18 cellular contexts compared by ENCODE assay signal in the genomic region with DNA sequence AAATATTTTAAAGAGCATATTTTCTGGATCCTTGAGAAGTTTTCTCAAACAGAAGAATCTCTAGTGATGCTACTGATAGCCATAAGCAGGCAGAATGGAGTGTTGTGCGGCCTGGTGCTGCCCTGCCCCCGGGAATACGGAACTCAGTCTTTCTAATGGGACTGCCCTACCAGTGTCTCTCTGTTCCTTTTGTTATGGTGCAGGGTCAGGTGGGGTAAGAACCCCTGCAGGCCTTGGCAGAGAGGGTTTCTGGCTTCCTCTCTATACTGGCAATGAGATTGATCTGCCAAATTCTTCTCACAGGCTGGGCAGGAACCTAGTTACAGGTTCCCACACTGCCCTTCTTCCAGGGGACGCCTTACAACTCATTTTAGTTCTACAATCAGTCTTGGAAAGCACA. TPM values are rescaled to one million over a fixed set of nuclear protein-coding genes. Genes with fewer than 3 reads are reported as not detected.
DNase-seq lines count a peak whose midpoint lies in the region; ATAC-seq, FAIRE-seq and TF ChIP-seq lines count a peak whose summit lies in the region.
"Had no signal": no experiment of that assay in that cellular context is flagged by ENCODE, and none has a peak within 500 bp of the region (broad histone marks: within the 10 kb centered on the region; RNA-seq: fewer than 3 reads in every experiment).

No MANE protein-coding gene starts in this region.

- intact Hi-C loops in HepG2 (cut with micrococcal nuclease; ENCODE audit: unreplicated experiment) (no loop called here), right lobe of liver (cut with DNase I) (no loop called here), left cardiac atrium (cut with DNase I) (no loop called here)
- intact Hi-C loops in CD4-positive, alpha-beta T cell (cut with DNase I, micrococcal nuclease): no loop called here

- H4K5ac ChIP-seq in H1 (ENCODE audit: insufficient read length, low read depth, low read length): no peak overlapping the region

- H3K27ac Mint-ChIP-seq in neural progenitor cell: no peak overlapping the region
- no peak overlapping the region for H3K27ac Mint-ChIP-seq in CD4-positive, alpha-beta T cell

- no peak for TF ChIP-seq POLR2A in HepG2 (IDR thresholded peaks at IDR 0.05; ENCODE audit: insufficient read depth in 1 of 2, low read depth in 2 of 2, low read length in 2 of 2)
- TF ChIP-seq POLR2A in right lobe of liver (IDR thresholded peaks at IDR 0.05): no peak
- no peak for TF ChIP-seq POLR2A in H1 (IDR thresholded peaks at IDR 0.05; ENCODE audit: control extremely low read depth in 1 of 2, low read depth in 2 of 2, low read length in 2 of 2)

- DNase-seq in HepG2 (ENCODE audit: low spot score) (no peak), right lobe of liver (no peak), H1 (ENCODE audit: low read depth in 1 of 2, low spot score in 2 of 2) (no peak), neural progenitor cell (ENCODE audit: low spot score) (no peak), left cardiac atrium (no peak), GOT3 (lab: John Stamatoyannopoulos, UW) (no peak)
- no peak for DNase-seq in CD4-positive, alpha-beta T cell
- DNase-seq: 8988T; AML-193; CD4-positive, alpha-beta memory T cell; DMS153; DMS79 treated with DMSO at 0.1 percent for 48 hours; EL; GDM1 had no signal

- TF ChIP-seq CTCF in HepG2 (CRISPR knock-in tag; IDR thresholded peaks at IDR 0.05) (no peak), right lobe of liver (IDR thresholded peaks at IDR 0.05) (no peak), H1 (IDR thresholded peaks at IDR 0.05; ENCODE audit: control extremely low read depth in 1 of 3, insufficient read depth in 1 of 3, low read depth in 1 of 3, low read length in 3 of 3) (no peak), neural progenitor cell (IDR thresholded peaks at IDR 0.05) (no peak)
- no peak for TF ChIP-seq CTCF in CD4-positive, alpha-beta T cell (IDR thresholded peaks at IDR 0.05)

- H3K9me3 ChIP-seq in HepG2 (ENCODE audit: low read length) (no peaks in the 10 kb centered on the region), right lobe of liver (no peaks in the 10 kb centered on the region), H1 (ENCODE audit: insufficient read depth in 2 of 2, low read depth in 1 of 2, low read length in 1 of 2) (no peaks in the 10 kb centered on the region), neural progenitor cell (ENCODE audit: low read depth) (no peaks in the 10 kb centered on the region)
- H3K9me3 ChIP-seq in CD4-positive, alpha-beta T cell (ENCODE audit: control insufficient read depth, low read length): no peaks in the 10 kb centered on the region
- H3K9me3 ChIP-seq: BLaER1 treated with 17β-estradiol and CSF1 and Interleukin-3, amounts not matched to agents 10 nM and 100 nM; HAP-1 had no signal

- H3K18ac ChIP-seq in H1 (ENCODE audit: extremely low read depth, low read length): no peak overlapping the region; the same call in 1 of the 2 replicates

- no peaks in the 10 kb centered on the region for H3K36me3 Mint-ChIP-seq in neural progenitor cell
- H3K36me3 Mint-ChIP-seq in CD4-positive, alpha-beta T cell (ENCODE audit: low read depth): no peaks in the 10 kb centered on the region
- H3K36me3 Mint-ChIP-seq: CD4-positive, alpha-beta memory T cell had no signal

- H2BK120ac ChIP-seq in H1 (replicated peaks; ENCODE audit: low read depth, low read length): no peak overlapping the region

- H4K20me1 ChIP-seq in HepG2 (ENCODE audit: insufficient read depth, low read length) (no peaks in the 10 kb centered on the region), H1 (replicated peaks in 1 of 2; ENCODE audit: control insufficient read depth in 1 of 2, insufficient read depth in 2 of 2, low read length in 2 of 2) (no peaks in the 10 kb centered on the region), neural progenitor cell (ENCODE audit: low read depth) (no peaks in the 10 kb centered on the region)
- H4K20me1 ChIP-seq: BLaER1 treated with 17β-estradiol and CSF1 and Interleukin-3, amounts not matched to agents 10 nM and 100 nM had no signal

- no peak overlapping the region for H3K4ac ChIP-seq in H1 (replicated peaks; ENCODE audit: insufficient read length, low read depth, low read length)

- no peak for FAIRE-seq in HepG2 (lab: Jason Lieb, UNC)
- FAIRE-seq in H1 (lab: Jason Lieb, UNC): no peak
- FAIRE-seq: D721Med had no signal

- TF ChIP-seq EP300 in HepG2 (IDR thresholded peaks at IDR 0.05; ENCODE audit: low read depth in 2 of 2, low read length in 2 of 2): no peak
- no peak for TF ChIP-seq EP300 in HepG2 (CRISPR knock-in tag; IDR thresholded peaks at IDR 0.05; ENCODE audit: borderline replicate concordance)
- TF ChIP-seq EP300 in H1 (IDR thresholded peaks at IDR 0.05; ENCODE audit: borderline replicate concordance in 1 of 2, low read depth in 2 of 2, low read length in 2 of 2): no peak

- H2BK15ac ChIP-seq in H1 (ENCODE audit: low read length): no peak overlapping the region

- no TSS peak for BruUV-seq in HepG2 (replicated peaks; lab: Mats Ljungman, UMichigan)

- H3K9ac ChIP-seq in HepG2 (ENCODE audit: insufficient read depth, low read depth, low read length): no peak overlapping the region
- H3K9ac ChIP-seq in H1 (replicated peaks in 1 of 4; ENCODE audit: extremely low read depth in 1 of 4, low read depth in 3 of 4, low read length in 3 of 4): no peak overlapping the region
- H3K9ac ChIP-seq in neural progenitor cell: no peak overlapping the region
- H3K9ac ChIP-seq: BLaER1 treated with 17β-estradiol and CSF1 and Interleukin-3, amounts not matched to agents 10 nM and 100 nM had no signal

- H2BK5ac ChIP-seq in H1 (ENCODE audit: low read depth, low read length): no peak overlapping the region

- H2AK5ac ChIP-seq in H1 (ENCODE audit: low read depth, low read length): no peak overlapping the region

- 31% methylated on average over 4 of the region's 4 CpGs for WGBS in HepG2 (ENCODE audit: low lambda C conversion rate)
- WGBS in right lobe of liver (ENCODE audit: insufficient coverage, low coverage, low lambda C conversion rate, missing lambda C conversion rate): 100% methylated on average over 1 of the region's 4 CpGs
- WGBS in H1 (ENCODE audit: extremely low coverage in 1 of 2, insufficient coverage in 1 of 2, insufficient read length in 1 of 2, insufficient replicate concordance in 2 of 2, low coverage in 1 of 2, low lambda C conversion rate in 2 of 2, missing lambda C conversion rate in 1 of 2), 2 experiments: 82% methylated on average over 4 of the region's 4 CpGs; no CpG with 5 or more reads in 1 of the 2 experiments

- no peaks in the 10 kb centered on the region for H3K79me1 ChIP-seq in H1 (ENCODE audit: low read depth, low read length)

- H3K27ac ChIP-seq in HepG2 (ENCODE audit: extremely low read length, insufficient read depth, low read length): no peak overlapping the region
- H3K27ac ChIP-seq in right lobe of liver: no peak overlapping the region
- no peak overlapping the region for H3K27ac ChIP-seq in H1 (ENCODE audit: low read depth, low read length)
- H3K27ac ChIP-seq in neural progenitor cell: no peak overlapping the region
- no peak overlapping the region for H3K27ac ChIP-seq in CD4-positive, alpha-beta T cell (ENCODE audit: low read depth, low read length)
- H3K27ac ChIP-seq: BLaER1 treated with 17β-estradiol and CSF1 and Interleukin-3, amounts not matched to agents 10 nM and 100 nM had no signal

- no peaks in the 10 kb centered on the region for H3F3A ChIP-seq in neural progenitor cell (ENCODE audit: low read depth)

- H2BK12ac ChIP-seq in H1 (ENCODE audit: low read depth, low read length): no peak overlapping the region

- no peak overlapping the region for H2BK20ac ChIP-seq in H1 (ENCODE audit: low read length)

- no peak overlapping the region for H3K4me3 ChIP-seq in HepG2 (replicated peaks in 1 of 3; ENCODE audit: insufficient read depth in 1 of 3, low read depth in 2 of 3, low read length in 3 of 3)
- H3K4me3 ChIP-seq in right lobe of liver: no peak overlapping the region
- H3K4me3 ChIP-seq in H1 (ENCODE audit: extremely low read depth in 1 of 4, insufficient read depth in 2 of 4, low read depth in 3 of 4, low read length in 4 of 4): no peak overlapping the region
- H3K4me3 ChIP-seq in neural progenitor cell: no peak overlapping the region
- H3K4me3 ChIP-seq: BLaER1 treated with 17β-estradiol and CSF1 and Interleukin-3, amounts not matched to agents 10 nM and 100 nM; HAP-1 had no signal

- in situ Hi-C loops in HepG2 (cut with HindIII; ENCODE audit: extremely low pct_ligation_motif_present, low pct_unique_long_range_greater_than_20kb): no loop called here

- peaks cover 2% of the 10 kb centered on the region for H3K9me3 Mint-ChIP-seq in neural progenitor cell
- H3K9me3 Mint-ChIP-seq in CD4-positive, alpha-beta T cell: no peaks in the 10 kb centered on the region
- H3K9me3 Mint-ChIP-seq: CD4-positive, alpha-beta memory T cell had no signal

- H3K27me3 Mint-ChIP-seq in neural progenitor cell (ENCODE audit: insufficient read depth, low read depth): peaks cover 5% of the 10 kb centered on the region
- no peaks in the 10 kb centered on the region for H3K27me3 Mint-ChIP-seq in CD4-positive, alpha-beta T cell

- TF ChIP-seq RAD21 in HepG2 (CRISPR knock-in tag; IDR thresholded peaks at IDR 0.05) (no peak), H1 (IDR thresholded peaks at IDR 0.05 in 1 of 2, conservative IDR thresholded peaks at IDR 0.05 in 1 of 2; ENCODE audit: low read depth in 2 of 2, low read length in 2 of 2) (no peak)

- H3K4me2 ChIP-seq in HepG2 (ENCODE audit: low read depth, low read length): no peak overlapping the region; the same call in 1 of the 2 replicates
- H3K4me2 ChIP-seq in H1 (ENCODE audit: insufficient read depth in 1 of 2, low read depth in 2 of 2, low read length in 2 of 2): no peak overlapping the region
- no peak overlapping the region for H3K4me2 ChIP-seq in neural progenitor cell
- H3K4me2 ChIP-seq: BLaER1 treated with 17β-estradiol and CSF1 and Interleukin-3, amounts not matched to agents 10 nM and 100 nM had no signal

- CTCF ChIA-PET in HepG2 (lab: Yijun Ruan, JAX; ENCODE audit: low intra/inter-chr PET ratio, low total read pairs) (no interaction called here), H1 (lab: Charles Lee; ENCODE audit: partially characterized antibody) (interaction anchor here (1.0 to 1.7 kb wide), 3 partner anchors 9 to 279 kb away, joined by 3 to 16 read pairs (median 4); no protein-coding TSS in a partner anchor)
- CTCF ChIA-PET in CD4-positive, alpha-beta T cell (lab: Charles Lee): no interaction called here

- no peak overlapping the region for H3K14ac ChIP-seq in H1 (ENCODE audit: insufficient read length)

- no peak overlapping the region for H2AFZ ChIP-seq in HepG2 (ENCODE audit: low read length)
- H2AFZ ChIP-seq in H1 (ENCODE audit: low read length): peak overlapping the region; percentile 85; the same call in 1 of the 2 replicates
- peak overlapping the region; percentile 45 for H2AFZ ChIP-seq in neural progenitor cell (replicated peaks)

- H3K27me3 ChIP-seq in HepG2 (ENCODE audit: control insufficient read depth in 1 of 2, insufficient read depth in 2 of 2, low read length in 2 of 2) (peaks cover 0 to 12% of the 10 kb centered on the region in 2 experiments; a peak in 1 of 5 replicates), right lobe of liver (no peaks in the 10 kb centered on the region), H1 (replicated peaks in 1 of 4; ENCODE audit: control insufficient read depth in 3 of 4, extremely low read depth in 1 of 4, insufficient read depth in 3 of 4, low read length in 3 of 4) (no peaks in the 10 kb centered on the region), neural progenitor cell (peaks cover 7% of the 10 kb centered on the region)
- peaks cover 3% of the 10 kb centered on the region for H3K27me3 ChIP-seq in CD4-positive, alpha-beta T cell (ENCODE audit: control insufficient read depth, insufficient read depth, low read length)
- H3K27me3 ChIP-seq: BLaER1 treated with 17β-estradiol and CSF1 and Interleukin-3, amounts not matched to agents 10 nM and 100 nM had no signal

- no peaks in the 10 kb centered on the region for H3K4me1 Mint-ChIP-seq in neural progenitor cell
- no peaks in the 10 kb centered on the region for H3K4me1 Mint-ChIP-seq in CD4-positive, alpha-beta T cell (ENCODE audit: low read depth)
- H3K4me1 Mint-ChIP-seq: CD4-positive, alpha-beta memory T cell had no signal

- POLR2A ChIA-PET in HepG2 (lab: Yijun Ruan, JAX) (no interaction called here), H1 (lab: Charles Lee; ENCODE audit: partially characterized antibody) (no interaction called here)
- POLR2A ChIA-PET in CD4-positive, alpha-beta T cell (lab: Charles Lee): no interaction called here

- no peaks in the 10 kb centered on the region for H3K36me3 ChIP-seq in HepG2 (replicated peaks in 1 of 2; ENCODE audit: control insufficient read depth in 1 of 2, insufficient read depth in 2 of 2, low read length in 2 of 2)
- H3K36me3 ChIP-seq in right lobe of liver: no peaks in the 10 kb centered on the region
- H3K36me3 ChIP-seq in H1 (ENCODE audit: control insufficient read depth in 2 of 4, insufficient read depth in 4 of 4, low read length in 3 of 4): no peaks in the 10 kb centered on the region
- no peaks in the 10 kb centered on the region for H3K36me3 ChIP-seq in neural progenitor cell
- H3K36me3 ChIP-seq: BLaER1 treated with 17β-estradiol and CSF1 and Interleukin-3, amounts not matched to agents 10 nM and 100 nM; HAP-1 had no signal

- peak; percentile 40 for ATAC-seq in HepG2
- ATAC-seq in right lobe of liver: no peak
- ATAC-seq in left cardiac atrium: no peak
- ATAC-seq in CD4-positive, alpha-beta T cell (ENCODE audit: poor library complexity): no peak

- no peak overlapping the region for H3K23ac ChIP-seq in H1 (ENCODE audit: insufficient read length)

- peaks cover 11% of the 10 kb centered on the region for H3K4me1 ChIP-seq in HepG2 (ENCODE audit: insufficient read depth, low read length)
- no peaks in the 10 kb centered on the region for H3K4me1 ChIP-seq in right lobe of liver
- no peaks in the 10 kb centered on the region; a peak in 1 of 7 replicates for H3K4me1 ChIP-seq in H1 (replicated peaks in 1 of 4; ENCODE audit: control insufficient read depth in 3 of 4, insufficient read depth in 4 of 4, low read length in 3 of 4)
- H3K4me1 ChIP-seq in neural progenitor cell: no peaks in the 10 kb centered on the region
- H3K4me1 ChIP-seq: HAP-1 had no signal

- no peaks in the 10 kb centered on the region for H3K79me2 ChIP-seq in HepG2 (ENCODE audit: insufficient read depth, low read length)
- H3K79me2 ChIP-seq in H1 (ENCODE audit: control insufficient read depth in 1 of 2, insufficient read depth in 2 of 2, low read length in 2 of 2): no peaks in the 10 kb centered on the region
- H3K79me2 ChIP-seq in neural progenitor cell (ENCODE audit: low read depth): no peaks in the 10 kb centered on the region

- H3K4me3 Mint-ChIP-seq in neural progenitor cell: no peak overlapping the region
- no peak overlapping the region for H3K4me3 Mint-ChIP-seq in CD4-positive, alpha-beta T cell
- H3K4me3 Mint-ChIP-seq: CD4-positive, alpha-beta memory T cell had no signal

- peak overlapping the region; percentile 53; the same call in 1 of the 2 replicates for H4K8ac ChIP-seq in H1 (ENCODE audit: extremely low read depth, insufficient read depth, low read length)

- no peak overlapping the region for H4K91ac ChIP-seq in H1 (replicated peaks; ENCODE audit: insufficient read length, low read length)

- H3K56ac ChIP-seq in H1 (replicated peaks; ENCODE audit: insufficient read length, low read depth, low read length): no peak overlapping the region

- H3K23me2 ChIP-seq in H1 (ENCODE audit: low read depth, low read length): no peaks in the 10 kb centered on the region; the same call in 1 of the 2 replicates

RNA-seq across cellular contexts. Expression of a gene that starts 2.6 kb away (rescaled TPM):
- not detected in 2 replicates for total RNA-seq in HepG2 (2016; rRNA removed; fragmentation: Illumina TruSeq; extraction: Trizol)
- total RNA-seq in HepG2 (2016; cell fraction: cytosol; rRNA removed; fragmentation: Illumina TruSeq; extraction: Trizol; ENCODE audit: low read depth): not detected in 2 replicates
- total RNA-seq in HepG2 (2016; cell fraction: insoluble cytoplasmic fraction; rRNA removed; fragmentation: Illumina TruSeq; extraction: Trizol): not detected in 2 replicates
- total RNA-seq in HepG2 (2016; cell fraction: membrane; rRNA removed; fragmentation: Illumina TruSeq; extraction: Trizol): not detected in 2 replicates
- not detected in 2 replicates for total RNA-seq in HepG2 (2016; cell fraction: nucleus; rRNA removed; fragmentation: Illumina TruSeq; extraction: Trizol)
- polyA plus RNA-seq in HepG2 (2011; rRNA removed): not detected in 2 replicates
- not detected in 2 replicates for polyA plus RNA-seq in HepG2 (2011; cell fraction: cytosol; rRNA removed)
- polyA plus RNA-seq in HepG2 (2011; cell fraction: nucleus; rRNA removed): not detected in 2 replicates
- not detected in 2 replicates for polyA plus RNA-seq in HepG2 (2012)
- not detected in 2 replicates for polyA plus RNA-seq in HepG2 (2016; cell fraction: cytosol; fragmentation: Illumina TruSeq; extraction: Trizol; ENCODE audit: low read depth)
- polyA plus RNA-seq in HepG2 (2016; cell fraction: insoluble cytoplasmic fraction; fragmentation: Illumina TruSeq; extraction: Trizol; ENCODE audit: low read depth): not detected in 2 replicates
- polyA plus RNA-seq in HepG2 (2016; cell fraction: membrane; fragmentation: Illumina TruSeq; extraction: Trizol; ENCODE audit: low read depth): not detected in 2 replicates
- not detected in 2 replicates for polyA plus RNA-seq in HepG2 (2016; cell fraction: nucleus; fragmentation: Illumina TruSeq; extraction: Trizol; ENCODE audit: insufficient read depth, low read depth)
- polyA minus RNA-seq in HepG2 (2011; rRNA and poly(A)+ RNA removed; ENCODE audit: low replicate concordance): not detected in 2 replicates
- polyA minus RNA-seq in HepG2 (2011; cell fraction: cytosol; rRNA and poly(A)+ RNA removed): not detected in 2 replicates
- polyA minus RNA-seq in HepG2 (2011; cell fraction: nucleus; rRNA and poly(A)+ RNA removed): not detected in 2 replicates
- not detected for total RNA-seq in right lobe of liver
- total RNA-seq in H1 (2021; fragmentation: NEBNext Ultra II Directional; extraction: Animal tissue kit (Norgen Biotek cat#: 25700)): not detected in 2 replicates
- polyA plus RNA-seq in H1 (2011; rRNA removed): not detected in 2 replicates
- not detected for polyA plus RNA-seq in H1 (2011; cell fraction: cytosol; rRNA removed)
- polyA plus RNA-seq in H1 (2011; cell fraction: nucleus; rRNA removed): not detected
- not detected in 4 replicates for polyA plus RNA-seq in H1 (2012, experiment 1 of 2)
- polyA plus RNA-seq in H1 (2012, experiment 2 of 2): not detected
- not detected for polyA plus RNA-seq in H1 (2013, experiment 1 of 2)
- polyA plus RNA-seq in H1 (2013, experiment 2 of 2): not detected
- polyA minus RNA-seq in H1 (2011; rRNA and poly(A)+ RNA removed): not detected in 2 replicates
- polyA minus RNA-seq in H1 (2011; cell fraction: cytosol; rRNA and poly(A)+ RNA removed): not detected
- polyA minus RNA-seq in H1 (2011; cell fraction: nucleus; rRNA and poly(A)+ RNA removed): not detected
- not detected in 2 replicates for total RNA-seq in neural progenitor cell (ENCODE audit: low replicate concordance)
- not detected for total RNA-seq in left cardiac atrium
- not detected for total RNA-seq in CD4-positive, alpha-beta T cell
- total RNA-seq: CD4-positive, alpha-beta memory T cell; HT1080 had no signal
- polyA plus RNA-seq: CD4-positive, alpha-beta memory T cell had no signal

RNA-seq across cellular contexts. Expression of a gene that starts 16.0 kb away (rescaled TPM):
- total RNA-seq in HepG2 (2016; rRNA removed; fragmentation: Illumina TruSeq; extraction: Trizol) (23.4 and 40.1 TPM in 2 replicates), right lobe of liver (10 to 100 TPM; 14.1 to 27.7 (median 17.9) TPM), neural progenitor cell (ENCODE audit: low replicate concordance) (34.6 and 48.2 TPM in 2 replicates), left cardiac atrium (10 to 100 TPM; 26.7 to 30.2 TPM)
- 2.6 and 2.9 TPM in 2 replicates for total RNA-seq in HepG2 (2016; cell fraction: cytosol; rRNA removed; fragmentation: Illumina TruSeq; extraction: Trizol; ENCODE audit: low read depth)
- 23.3 and 37.9 TPM in 2 replicates for total RNA-seq in HepG2 (2016; cell fraction: insoluble cytoplasmic fraction; rRNA removed; fragmentation: Illumina TruSeq; extraction: Trizol)
- total RNA-seq in HepG2 (2016; cell fraction: membrane; rRNA removed; fragmentation: Illumina TruSeq; extraction: Trizol): 6.3 and 8.5 TPM in 2 replicates
- 33.7 and 36.5 TPM in 2 replicates for total RNA-seq in HepG2 (2016; cell fraction: nucleus; rRNA removed; fragmentation: Illumina TruSeq; extraction: Trizol)
- polyA plus RNA-seq in HepG2 (2011; rRNA removed) (13.6 and 19.2 TPM in 2 replicates), H1 (2011; rRNA removed) (6.4 and 10.1 TPM in 2 replicates)
- polyA plus RNA-seq in HepG2 (2011; cell fraction: cytosol; rRNA removed): 7.1 and 10.6 TPM in 2 replicates
- 24.8 and 26.5 TPM in 2 replicates for polyA plus RNA-seq in HepG2 (2011; cell fraction: nucleus; rRNA removed)
- 20.6 and 27.9 TPM in 2 replicates for polyA plus RNA-seq in HepG2 (2012)
- 0.74 and 1.1 TPM in 2 replicates for polyA plus RNA-seq in HepG2 (2016; cell fraction: cytosol; fragmentation: Illumina TruSeq; extraction: Trizol; ENCODE audit: low read depth)
- 28.7 and 29.8 TPM in 2 replicates for polyA plus RNA-seq in HepG2 (2016; cell fraction: insoluble cytoplasmic fraction; fragmentation: Illumina TruSeq; extraction: Trizol; ENCODE audit: low read depth)
- polyA plus RNA-seq in HepG2 (2016; cell fraction: membrane; fragmentation: Illumina TruSeq; extraction: Trizol; ENCODE audit: low read depth): 1.5 and 3.2 TPM in 2 replicates
- polyA plus RNA-seq in HepG2 (2016; cell fraction: nucleus; fragmentation: Illumina TruSeq; extraction: Trizol; ENCODE audit: insufficient read depth, low read depth): 26.8 and 32.5 TPM in 2 replicates
- 12.0 and 21.4 TPM in 2 replicates for polyA minus RNA-seq in HepG2 (2011; rRNA and poly(A)+ RNA removed; ENCODE audit: low replicate concordance)
- polyA minus RNA-seq in HepG2 (2011; cell fraction: cytosol; rRNA and poly(A)+ RNA removed): 16.4 and 16.9 TPM in 2 replicates
- 69.9 and 76.1 TPM in 2 replicates for polyA minus RNA-seq in HepG2 (2011; cell fraction: nucleus; rRNA and poly(A)+ RNA removed)
- total RNA-seq in H1 (2021; fragmentation: NEBNext Ultra II Directional; extraction: Animal tissue kit (Norgen Biotek cat#: 25700)): 39.4 and 40.8 TPM in 2 replicates
- polyA plus RNA-seq in H1 (2011; cell fraction: cytosol; rRNA removed): 13.2 TPM
- 10.5 TPM for polyA plus RNA-seq in H1 (2011; cell fraction: nucleus; rRNA removed)
- polyA plus RNA-seq in H1 (2012, experiment 1 of 2): 21.4 to 30.0 TPM (median 26.5 TPM) in 4 replicates
- polyA plus RNA-seq in H1 (2012, experiment 2 of 2): 1.1 TPM
- 29.0 TPM for polyA plus RNA-seq in H1 (2013, experiment 1 of 2)
- 28.1 TPM for polyA plus RNA-seq in H1 (2013, experiment 2 of 2)
- polyA minus RNA-seq in H1 (2011; rRNA and poly(A)+ RNA removed): 29.8 and 30.5 TPM in 2 replicates
- polyA minus RNA-seq in H1 (2011; cell fraction: cytosol; rRNA and poly(A)+ RNA removed): 20.6 TPM
- 37.9 TPM for polyA minus RNA-seq in H1 (2011; cell fraction: nucleus; rRNA and poly(A)+ RNA removed)
- 10 to 100 TPM; 12.7 to 13.4 TPM for total RNA-seq in CD4-positive, alpha-beta T cell

RNA-seq across cellular contexts. Expression of a gene that starts 50.2 kb away (rescaled TPM):
- total RNA-seq in HepG2 (2016; rRNA removed; fragmentation: Illumina TruSeq; extraction: Trizol) (5.8 and 8.8 TPM in 2 replicates), right lobe of liver (10 to 100 TPM; 23.9 to 38.3 (median 30.2) TPM), neural progenitor cell (ENCODE audit: low replicate concordance) (3.7 and 7.1 TPM in 2 replicates), left cardiac atrium (10 to 100 TPM; 11.8 to 21.4 TPM)
- 1.2 and 1.9 TPM in 2 replicates for total RNA-seq in HepG2 (2016; cell fraction: cytosol; rRNA removed; fragmentation: Illumina TruSeq; extraction: Trizol; ENCODE audit: low read depth)
- 4.4 and 10.1 TPM in 2 replicates for total RNA-seq in HepG2 (2016; cell fraction: insoluble cytoplasmic fraction; rRNA removed; fragmentation: Illumina TruSeq; extraction: Trizol)
- total RNA-seq in HepG2 (2016; cell fraction: membrane; rRNA removed; fragmentation: Illumina TruSeq; extraction: Trizol): 2.5 and 3.3 TPM in 2 replicates
- total RNA-seq in HepG2 (2016; cell fraction: nucleus; rRNA removed; fragmentation: Illumina TruSeq; extraction: Trizol): 14.5 and 19.2 TPM in 2 replicates
- polyA plus RNA-seq in HepG2 (2011; rRNA removed) (4.1 and 4.4 TPM in 2 replicates), H1 (2011; rRNA removed) (2.9 and 4.0 TPM in 2 replicates)
- 4.7 and 4.8 TPM in 2 replicates for polyA plus RNA-seq in HepG2 (2011; cell fraction: cytosol; rRNA removed)
- polyA plus RNA-seq in HepG2 (2011; cell fraction: nucleus; rRNA removed): 10.1 and 10.8 TPM in 2 replicates
- 3.4 and 4.0 TPM in 2 replicates for polyA plus RNA-seq in HepG2 (2012)
- polyA plus RNA-seq in HepG2 (2016; cell fraction: cytosol; fragmentation: Illumina TruSeq; extraction: Trizol; ENCODE audit: low read depth): 0.75 and 0.77 TPM in 2 replicates
- polyA plus RNA-seq in HepG2 (2016; cell fraction: insoluble cytoplasmic fraction; fragmentation: Illumina TruSeq; extraction: Trizol; ENCODE audit: low read depth): 5.3 and 6.8 TPM in 2 replicates
- polyA plus RNA-seq in HepG2 (2016; cell fraction: membrane; fragmentation: Illumina TruSeq; extraction: Trizol; ENCODE audit: low read depth): 0.80 and 1.4 TPM in 2 replicates
- polyA plus RNA-seq in HepG2 (2016; cell fraction: nucleus; fragmentation: Illumina TruSeq; extraction: Trizol; ENCODE audit: insufficient read depth, low read depth): 8.7 and 9.9 TPM in 2 replicates
- polyA minus RNA-seq in HepG2 (2011; rRNA and poly(A)+ RNA removed; ENCODE audit: low replicate concordance): 24.0 and 36.4 TPM in 2 replicates
- 4.7 and 7.5 TPM in 2 replicates for polyA minus RNA-seq in HepG2 (2011; cell fraction: cytosol; rRNA and poly(A)+ RNA removed)
- 28.5 and 37.7 TPM in 2 replicates for polyA minus RNA-seq in HepG2 (2011; cell fraction: nucleus; rRNA and poly(A)+ RNA removed)
- total RNA-seq in H1 (2021; fragmentation: NEBNext Ultra II Directional; extraction: Animal tissue kit (Norgen Biotek cat#: 25700)): 8.5 TPM in 2 replicates
- 3.7 TPM for polyA plus RNA-seq in H1 (2011; cell fraction: cytosol; rRNA removed)
- polyA plus RNA-seq in H1 (2011; cell fraction: nucleus; rRNA removed): 9.7 TPM
- 6.1 to 7.7 TPM (median 7.3 TPM) in 4 replicates for polyA plus RNA-seq in H1 (2012, experiment 1 of 2)
- polyA plus RNA-seq in H1 (2012, experiment 2 of 2): 6.4 TPM
- polyA plus RNA-seq in H1 (2013, experiment 1 of 2): 3.9 TPM
- polyA plus RNA-seq in H1 (2013, experiment 2 of 2): 2.8 TPM
- 11.9 and 15.3 TPM in 2 replicates for polyA minus RNA-seq in H1 (2011; rRNA and poly(A)+ RNA removed)
- 5.3 TPM for polyA minus RNA-seq in H1 (2011; cell fraction: cytosol; rRNA and poly(A)+ RNA removed)
- 25.1 TPM for polyA minus RNA-seq in H1 (2011; cell fraction: nucleus; rRNA and poly(A)+ RNA removed)
- total RNA-seq in CD4-positive, alpha-beta T cell: 1,000 to 10,000 TPM; 1,212 to 1,234 TPM

Comparison
In these comparisons a context has a peak if more than half of its experiments do, and no peak if none do; other contexts are left out.
1. RNA of a gene that starts 50.2 kb away (total RNA-seq): 1,212 to 1,234 TPM in CD4-positive, alpha-beta T cell; 23.9 to 38.3 TPM in right lobe of liver, 11.8 to 21.4 TPM in left cardiac atrium, 1.2 to 19.2 TPM in HepG2, 8.5 TPM in H1 and 3.7 to 7.1 TPM in neural progenitor cell; every median in the first group is over 10 times any median in the second.